ENCODE assay signal across 8 cellular contexts in genomic region chr12:132976870-132977269, GRCh38. TPM values are rescaled to one million over a fixed set of nuclear protein-coding genes. Genes with fewer than 3 reads are reported as not detected.
A peak's percentile ranks its signal among the peaks of the same experiment; 100 is the strongest.
DNase-seq lines count a peak whose midpoint lies in the region; ATAC-seq and TF ChIP-seq lines count a peak whose summit lies in the region.
"Not testable (repeated sequence)": the region's sequence is repeated elsewhere in the genome, so short reads cannot be mapped to it uniquely, and the experiment has no call there.

No MANE protein-coding gene starts in this region.

- not testable (repeated sequence) for H3K4me2 ChIP-seq in OCI-LY1 (ENCODE audit: low read length)

- H3K9ac ChIP-seq in OCI-LY1 (ENCODE audit: low read length): not testable (repeated sequence)

- WGBS in body of pancreas, 2 donors: 22 to 46% methylated on average over 12 to 13 of the region's 13 CpGs
- WGBS in transverse colon (ENCODE audit: low coverage in 1 of 2), 2 donors: 52 to 64% methylated on average over 12 to 13 of the region's 13 CpGs

- H3K27ac Mint-ChIP-seq in neural crest cell (ENCODE audit: unreplicated experiment): not testable (repeated sequence)

- H3K4me3 Mint-ChIP-seq in neural crest cell: not testable (repeated sequence)

- not testable (repeated sequence) for H4K20me1 ChIP-seq in OCI-LY1 (ENCODE audit: insufficient read depth, low read length)

- H3K4me3 ChIP-seq in OCI-LY1 (ENCODE audit: low read depth, low read length, poor library complexity, severe bottlenecking); body of pancreas; transverse colon: not testable (repeated sequence)

- not testable (repeated sequence) for ATAC-seq in body of pancreas

- peaks cover 29% of the 10 kb centered on the region for H3K9me3 Mint-ChIP-seq in neural crest cell

- H3F3A ChIP-seq in OCI-LY1 (ENCODE audit: insufficient read depth, low read length): not testable (repeated sequence)

- H3K27me3 ChIP-seq in OCI-LY1 (ENCODE audit: insufficient read depth, low read length); body of pancreas; transverse colon: not testable (repeated sequence)

- H3K27me3 Mint-ChIP-seq in neural crest cell (ENCODE audit: low read depth): not testable (repeated sequence)

- peaks cover 10% of the 10 kb centered on the region for H3K36me3 Mint-ChIP-seq in neural crest cell (ENCODE audit: low read depth)

- not testable (repeated sequence) for H3K4me1 ChIP-seq in OCI-LY1 (ENCODE audit: insufficient read depth, low read length, severe bottlenecking); body of pancreas; transverse colon

- DNase-seq in DMS53 treated with DMSO at 0.1 percent for 48 hours (lab: John Stamatoyannopoulos, UW; ENCODE audit: unreplicated experiment) (peak; percentile 47), HK-2 (ENCODE audit: unreplicated experiment) (peak; percentile 12), body of pancreas (peak; percentile 33 to 58 (median 37)), head of caudate nucleus (peak in 33 of 42 donors; percentile 15 to 69 (median 38)), neural crest cell (ENCODE audit: low read depth, low spot score) (peak; percentile 10)
- peak; percentile 28 for DNase-seq in activated CD8-positive, alpha-beta memory T cell treated with anti-CD3 and anti-CD28 coated beads, Interleukin-2, amount 50 U/mL, for 4 hours
- not testable (repeated sequence) for DNase-seq in transverse colon

- TF ChIP-seq CTCF in OCI-LY1 (IDR thresholded peaks at IDR 0.05; ENCODE audit: low read length) (peak; percentile 13; the same call in 1 of the 2 replicates), body of pancreas (IDR thresholded peaks at IDR 0.05) (peak in 4 of 7 experiments; percentile 12 to 20 (median 14)), neural crest cell (conservative IDR thresholded peaks at IDR 0.05) (peak; percentile 44), transverse colon (IDR thresholded peaks at IDR 0.05) (peak in 3 of 5 experiments; percentile 17 to 20 (median 18))

- intact Hi-C loops in body of pancreas (cut with DNase I); head of caudate nucleus (cut with DNase I); transverse colon (cut with DNase I; ENCODE audit: low total_unique reads): not testable (repeated sequence)

- H3K36me3 ChIP-seq in OCI-LY1 (ENCODE audit: insufficient read depth, low read length); body of pancreas (replicated peaks in 1 of 2; ENCODE audit: insufficient read depth in 1 of 2, low read depth in 2 of 2); transverse colon: not testable (repeated sequence)

- not testable (repeated sequence) for H3K27ac ChIP-seq in OCI-LY1 (ENCODE audit: low read depth, low read length, poor library complexity, severe bottlenecking); body of pancreas; transverse colon

- peaks cover 22% of the 10 kb centered on the region for H3K9me3 ChIP-seq in OCI-LY1 (ENCODE audit: low read length)
- not testable (repeated sequence) for H3K9me3 ChIP-seq in body of pancreas
- peaks cover 5 to 22% of the 10 kb centered on the region in 2 donors for H3K9me3 ChIP-seq in transverse colon

- not testable (repeated sequence) for H3K9me2 ChIP-seq in OCI-LY1 (ENCODE audit: low read depth, low read length)

- not testable (repeated sequence) for H2AFZ ChIP-seq in OCI-LY1 (ENCODE audit: low read length)

- not testable (repeated sequence) for TF ChIP-seq POLR2A in body of pancreas (IDR thresholded peaks at IDR 0.05); transverse colon (IDR thresholded peaks at IDR 0.05)

- in situ Hi-C loops in transverse colon (cut with MboI; ENCODE audit: low pct_ligation_motif_present in 1 of 4, low pct_unique_long_range_greater_than_20kb in 1 of 4, low sequenced_read_pairs in 3 of 4): not testable (repeated sequence)

- H3K79me2 ChIP-seq in OCI-LY1 (ENCODE audit: insufficient read depth, low read length): not testable (repeated sequence)

- TF ChIP-seq EP300 in transverse colon (IDR thresholded peaks at IDR 0.05; ENCODE audit: low read depth): not testable (repeated sequence)

- H3K4me1 Mint-ChIP-seq in neural crest cell: not testable (repeated sequence)

RNA-seq across cellular contexts. Expression of gene ZNF26, which starts 9.3 kb away (rescaled TPM):
- total RNA-seq in body of pancreas (1 to 10 TPM; 7.5 to 8.6 TPM), neural crest cell (12.9 and 13.5 TPM in 2 replicates), transverse colon (10 to 100 TPM; 12.7 to 26.3 (median 18.5) TPM)

RNA-seq across cellular contexts. Expression of gene ZNF605, which starts 20.8 kb away (rescaled TPM):
- total RNA-seq in body of pancreas (10 to 100 TPM; 10.4 to 18.1 TPM), neural crest cell (19.6 and 22.3 TPM in 2 replicates), transverse colon (10 to 100 TPM in 2 of 4 donors, 1 to 10 TPM in 2; 4.5 to 21.3 (median 10.3) TPM)
